2 cellular contexts compared by ENCODE assay signal in the genomic region with DNA sequence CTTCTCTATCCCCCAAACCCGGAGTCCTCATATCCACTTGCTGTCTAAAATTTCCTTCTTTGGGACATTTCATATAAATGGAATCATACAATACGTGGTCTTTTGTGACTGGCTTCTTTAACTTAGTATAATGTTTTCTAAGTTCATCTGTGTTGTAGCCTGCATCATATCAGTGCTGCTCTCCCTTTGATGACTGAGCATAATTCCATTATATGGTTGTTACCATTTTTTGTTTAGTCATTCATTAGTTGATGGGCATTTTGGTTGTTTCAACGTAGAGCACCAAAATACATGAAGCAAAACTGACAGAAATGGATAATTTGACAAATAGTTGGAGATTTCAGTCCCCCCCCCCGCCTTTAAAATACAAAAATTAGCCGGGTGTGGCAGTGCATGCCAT.
TF ChIP-seq lines count a peak whose summit lies in the region.

No MANE protein-coding gene starts in this region.

TF ChIP-seq in HepG2, 621 proteins besides CTCF, POLR2A, EP300 and RAD21:
- TF ChIP-seq, protein P1, sequence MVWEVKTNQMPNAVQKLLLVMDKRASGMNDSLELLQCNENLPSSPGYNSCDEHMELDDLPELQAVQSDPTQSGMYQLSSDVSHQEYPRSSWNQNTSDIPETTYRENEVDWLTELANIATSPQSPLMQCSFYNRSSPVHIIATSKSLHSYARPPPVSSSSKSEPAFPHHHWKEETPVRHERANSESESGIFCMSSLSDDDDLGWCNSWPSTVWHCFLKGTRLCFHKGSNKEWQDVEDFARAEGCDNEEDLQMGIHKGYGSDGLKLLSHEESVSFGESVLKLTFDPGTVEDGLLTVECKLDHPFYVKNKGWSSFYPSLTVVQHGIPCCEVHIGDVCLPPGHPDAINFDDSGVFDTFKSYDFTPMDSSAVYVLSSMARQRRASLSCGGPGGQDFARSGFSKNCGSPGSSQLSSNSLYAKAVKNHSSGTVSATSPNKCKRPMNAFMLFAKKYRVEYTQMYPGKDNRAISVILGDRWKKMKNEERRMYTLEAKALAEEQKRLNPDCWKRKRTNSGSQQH (CRISPR knock-in tag; IDR thresholded peaks at IDR 0.05; ENCODE audit: low read depth), result no peak
- TF ChIP-seq GTF2F1 (IDR thresholded peaks at IDR 0.05; ENCODE audit: low read length), result no peak
- TF ChIP-seq ZNF510 (CRISPR knock-in tag; IDR thresholded peaks at IDR 0.05; ENCODE audit: low read depth), result no peak
- TF ChIP-seq, protein P2, sequence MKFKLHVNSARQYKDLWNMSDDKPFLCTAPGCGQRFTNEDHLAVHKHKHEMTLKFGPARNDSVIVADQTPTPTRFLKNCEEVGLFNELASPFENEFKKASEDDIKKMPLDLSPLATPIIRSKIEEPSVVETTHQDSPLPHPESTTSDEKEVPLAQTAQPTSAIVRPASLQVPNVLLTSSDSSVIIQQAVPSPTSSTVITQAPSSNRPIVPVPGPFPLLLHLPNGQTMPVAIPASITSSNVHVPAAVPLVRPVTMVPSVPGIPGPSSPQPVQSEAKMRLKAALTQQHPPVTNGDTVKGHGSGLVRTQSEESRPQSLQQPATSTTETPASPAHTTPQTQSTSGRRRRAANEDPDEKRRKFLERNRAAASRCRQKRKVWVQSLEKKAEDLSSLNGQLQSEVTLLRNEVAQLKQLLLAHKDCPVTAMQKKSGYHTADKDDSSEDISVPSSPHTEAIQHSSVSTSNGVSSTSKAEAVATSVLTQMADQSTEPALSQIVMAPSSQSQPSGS (CRISPR knock-in tag; IDR thresholded peaks at IDR 0.05), result no peak
- no peak for TF ChIP-seq MTF1 (CRISPR knock-in tag; IDR thresholded peaks at IDR 0.05)
- peak; percentile 55 to 59 for TF ChIP-seq MAFK (conservative IDR thresholded peaks at IDR 0.05 in 1 of 2, IDR thresholded peaks at IDR 0.05 in 1 of 2; ENCODE audit: low read length in 2 of 2)
- TF ChIP-seq MAFF (IDR thresholded peaks at IDR 0.05; ENCODE audit: low read depth, low read length), result peak; percentile 70
- TF ChIP-seq ZNF296 (CRISPR knock-in tag; conservative IDR thresholded peaks at IDR 0.05), result no peak
- peak; percentile 35; the same call in 1 of the 2 replicates for TF ChIP-seq NFE2L2 (IDR thresholded peaks at IDR 0.05; ENCODE audit: low read length)
- TF ChIP-seq ZNF230 (CRISPR knock-in tag; IDR thresholded peaks at IDR 0.05), result no peak
- TF ChIP-seq RAD51 (IDR thresholded peaks at IDR 0.05; ENCODE audit: borderline replicate concordance), result no peak
- no peak for TF ChIP-seq POGZ (CRISPR knock-in tag; IDR thresholded peaks at IDR 0.05)

TF ChIP-seq in IMR-90, 13 proteins besides CTCF, POLR2A, EP300 and RAD21:
- peak; percentile 38; the same call in 1 of the 2 replicates for TF ChIP-seq NFE2L2 (IDR thresholded peaks at IDR 0.05; ENCODE audit: low read depth, low read length)
- TF ChIP-seq, protein P3, sequence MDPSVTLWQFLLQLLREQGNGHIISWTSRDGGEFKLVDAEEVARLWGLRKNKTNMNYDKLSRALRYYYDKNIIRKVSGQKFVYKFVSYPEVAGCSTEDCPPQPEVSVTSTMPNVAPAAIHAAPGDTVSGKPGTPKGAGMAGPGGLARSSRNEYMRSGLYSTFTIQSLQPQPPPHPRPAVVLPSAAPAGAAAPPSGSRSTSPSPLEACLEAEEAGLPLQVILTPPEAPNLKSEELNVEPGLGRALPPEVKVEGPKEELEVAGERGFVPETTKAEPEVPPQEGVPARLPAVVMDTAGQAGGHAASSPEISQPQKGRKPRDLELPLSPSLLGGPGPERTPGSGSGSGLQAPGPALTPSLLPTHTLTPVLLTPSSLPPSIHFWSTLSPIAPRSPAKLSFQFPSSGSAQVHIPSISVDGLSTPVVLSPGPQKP (IDR thresholded peaks at IDR 0.05; ENCODE audit: borderline replicate concordance, low read depth, low read length), result no peak
